In genomic region chr15:66193066-66193465, GRCh38 we compare ENCODE assay signal across 22 cellular contexts.
A peak's percentile ranks its signal among the peaks of the same experiment; 100 is the strongest.
DNase-seq lines count a peak whose midpoint lies in the region; ATAC-seq and TF ChIP-seq lines count a peak whose summit lies in the region.
"Had no signal": no experiment of that assay in that cellular context is flagged by ENCODE, and none has a peak within 500 bp of the region (broad histone marks: within the 10 kb centered on the region; RNA-seq: fewer than 3 reads in every experiment).

No MANE protein-coding gene starts in this region.

- no peak for TF ChIP-seq POLR2A in breast epithelium (IDR thresholded peaks at IDR 0.05)

- H3K9me3 ChIP-seq in breast epithelium (no peaks in the 10 kb centered on the region), PC-3 (ENCODE audit: low read length) (no peaks in the 10 kb centered on the region)
- H3K9me3 ChIP-seq: SK-N-SH had no signal

- no peak overlapping the region for H3K4me3 Mint-ChIP-seq in MCF 10A (ENCODE audit: unreplicated experiment)
- H3K4me3 Mint-ChIP-seq: B cell; CD4-positive, CD25-positive, alpha-beta regulatory T cell; IgD-negative memory B cell had no signal

- peaks cover 6% of the 10 kb centered on the region for H3K4me1 Mint-ChIP-seq in MCF 10A (ENCODE audit: insufficient read depth, unreplicated experiment)
- H3K4me1 Mint-ChIP-seq: B cell; CD4-positive, CD25-positive, alpha-beta regulatory T cell had no signal

- no peaks in the 10 kb centered on the region for H3K9me3 Mint-ChIP-seq in MCF 10A (ENCODE audit: unreplicated experiment)
- H3K9me3 Mint-ChIP-seq: CD4-positive, CD25-positive, alpha-beta regulatory T cell had no signal

- H3K27ac Mint-ChIP-seq in MCF 10A (ENCODE audit: low read depth, unreplicated experiment), result no peak overlapping the region
- H3K27ac Mint-ChIP-seq: B cell; CD4-positive, CD25-positive, alpha-beta regulatory T cell; IgD-negative memory B cell had no signal

- no peak overlapping the region for H2AFZ ChIP-seq in PC-3 (ENCODE audit: low read length)

- no peaks in the 10 kb centered on the region for H4K20me1 ChIP-seq in PC-3 (ENCODE audit: low read length)

- no peak overlapping the region for H3K4me3 ChIP-seq in breast epithelium
- no peak overlapping the region for H3K4me3 ChIP-seq in PC-3 (ENCODE audit: low read length)
- H3K4me3 ChIP-seq: GM12878 had no signal

- no peak overlapping the region for H3K9ac ChIP-seq in PC-3 (ENCODE audit: low read length)
- H3K9ac ChIP-seq: SK-N-SH had no signal

- ATAC-seq in PC-3, result no peak
- ATAC-seq in HG03439 (IDR thresholded peaks at IDR 0.05; ENCODE audit: unreplicated experiment), result no peak
- ATAC-seq in esophagus mucosa, result no peak
- no peak for ATAC-seq in HG03469 (IDR thresholded peaks at IDR 0.05; ENCODE audit: unreplicated experiment)
- ATAC-seq: GM12878 had no signal

- BruUV-seq in MCF 10A (replicated peaks; lab: Mats Ljungman, UMichigan), result no TSS peak
- no TSS peak for BruUV-seq in PC-3 (replicated peaks; lab: Mats Ljungman, UMichigan)

- no peaks in the 10 kb centered on the region for H3K4me1 ChIP-seq in breast epithelium
- peaks cover 8% of the 10 kb centered on the region; the same call in 1 of the 2 replicates for H3K4me1 ChIP-seq in PC-3 (ENCODE audit: insufficient read depth, low read length)

- no peaks in the 10 kb centered on the region for H3F3A ChIP-seq in PC-3 (ENCODE audit: low read length, unreplicated experiment)

- H3K27me3 Mint-ChIP-seq in MCF 10A (ENCODE audit: insufficient read depth, unreplicated experiment), result no peaks in the 10 kb centered on the region

- H3K27ac ChIP-seq in breast epithelium (no peak overlapping the region), PC-3 (ENCODE audit: low read length) (no peak overlapping the region), epithelial cell of prostate (no peak overlapping the region)
- H3K27ac ChIP-seq: HL-60 had no signal

- H3K27me3 ChIP-seq in breast epithelium (no peaks in the 10 kb centered on the region), PC-3 (ENCODE audit: low read length) (no peaks in the 10 kb centered on the region)

- no peaks in the 10 kb centered on the region for H3K79me2 ChIP-seq in PC-3 (ENCODE audit: low read length)

- no peak for TF ChIP-seq CTCF in MCF 10A (IDR thresholded peaks at IDR 0.05; ENCODE audit: unreplicated experiment)
- no peak for TF ChIP-seq CTCF in breast epithelium (IDR thresholded peaks at IDR 0.05)
- TF ChIP-seq CTCF in PC-3 (conservative IDR thresholded peaks at IDR 0.05; ENCODE audit: low read depth, low read length), result no peak

- CTCF ChIA-PET in MCF 10A (lab: Yijun Ruan, JAX) (interaction anchor here (0.6 kb wide), 1 partner anchor 100 kb away, joined by 6 read pairs; no protein-coding TSS in a partner anchor), PC-3 (lab: Charles Lee) (no interaction called here)

- intact Hi-C loops in MCF 10A (cut with micrococcal nuclease) (loop anchor here (5.0 kb wide), 1 partner anchor 276 kb away; no protein-coding TSS in a partner anchor), breast epithelium (cut with DNase I; ENCODE audit: low total_unique reads) (no loop called here), PC-3 (cut with micrococcal nuclease) (no loop called here)

- H3K9me2 ChIP-seq in PC-3 (replicated peaks; ENCODE audit: low read length), result no peaks in the 10 kb centered on the region
- H3K9me2 ChIP-seq: SK-N-SH had no signal

- POLR2A ChIA-PET in MCF 10A (lab: Yijun Ruan, JAX) (no interaction called here), PC-3 (lab: Charles Lee; ENCODE audit: unreplicated experiment) (no interaction called here)

- H3K4me2 ChIP-seq in PC-3 (ENCODE audit: low read length), result no peak overlapping the region
- H3K4me2 ChIP-seq: SK-N-SH had no signal

- H3K36me3 ChIP-seq in breast epithelium, result no peaks in the 10 kb centered on the region
- no peaks in the 10 kb centered on the region for H3K36me3 ChIP-seq in PC-3 (ENCODE audit: low read depth, low read length)

- no peaks in the 10 kb centered on the region for H3K36me3 Mint-ChIP-seq in MCF 10A (ENCODE audit: insufficient read depth, unreplicated experiment)
- H3K36me3 Mint-ChIP-seq: CD4-positive, CD25-positive, alpha-beta regulatory T cell; IgD-negative memory B cell had no signal

- peak; percentile 11 for DNase-seq in MCF 10A (ENCODE audit: unreplicated experiment)
- no peak for DNase-seq in breast epithelium (ENCODE audit: low spot score in 2 of 2)
- DNase-seq in PC-3, result peak; percentile 24
- peak; percentile 6 for DNase-seq in epithelial cell of prostate (ENCODE audit: low read depth, low spot score)
- DNase-seq in SK-N-DZ (ENCODE audit: low spot score), result no peak
- DNase-seq: 8988T; CD4-positive, CD25-positive, alpha-beta regulatory T cell; COR-L47; DMS 273 treated with DMSO at 0.1 percent for 48 hours; Kasumi-1; NCI-H1694 treated with DMSO at 0.1 percent for 48 hours; NCI-H510A treated with DMSO at 0.1 percent for 48 hours; NCI-H774; SHP77; SK-N-SH had no signal

Comparison
In these comparisons a context has a peak if more than half of its experiments do, and no peak if none do; other contexts are left out.
1. DNase-seq: peak in MCF 10A (single experiment), PC-3 (single experiment) and epithelial cell of prostate (single experiment); none in breast epithelium (0 of 2) and SK-N-DZ (single experiment).